In genomic region chr19:54502518-54503048, GRCh38 we compare ENCODE assay signal across 26 cellular contexts. TPM values are rescaled to one million over a fixed set of nuclear protein-coding genes. Genes with fewer than 3 reads are reported as not detected.
DNase-seq lines count a peak whose midpoint lies in the region; ATAC-seq lines count a peak whose summit lies in the region.
"Had no signal": no experiment of that assay in that cellular context is flagged by ENCODE, and none has a peak within 500 bp of the region (broad histone marks: within the 10 kb centered on the region; RNA-seq: fewer than 3 reads in every experiment).

Gene LAIR2 (plus strand): TSS chr19:54502831. CDS start chr19:54502919, 88 bp downstream.

- peak; percentile 15 for ATAC-seq in activated T-helper 17 cell treated with anti-CD3 and anti-CD28 coated beads, Interleukin-2, amount 50 U/mL, for 72 hours (replicated peaks)
- ATAC-seq in stimulated activated effector memory CD8-positive, alpha-beta T cell treated with anti-CD3 and anti-CD28 coated beads, Interleukin-12 subunit alpha, Interleukin-12 subunit beta, amount 100 ng/mL, for 72 hours = peak; percentile 73
- no peak for ATAC-seq in HG03460 (IDR thresholded peaks at IDR 0.05; ENCODE audit: unreplicated experiment)
- no peak for ATAC-seq in GM21367 (IDR thresholded peaks at IDR 0.05; ENCODE audit: unreplicated experiment)
- ATAC-seq: A549 had no signal

- H3K4me1 Mint-ChIP-seq in activated CD4-positive, alpha-beta T cell treated with anti-CD3 and anti-CD28 coated beads, Interleukin-2, amount 10 ng/mL, durations not matched to agents 24 days and 14 days = peaks cover 27% of the 10 kb centered on the region
- H3K4me1 Mint-ChIP-seq in activated T-helper 17 cell treated with anti-CD3 and anti-CD28 coated beads, Interleukin-2, amount 50 U/mL, for 72 hours = peaks cover 8% of the 10 kb centered on the region
- H3K4me1 Mint-ChIP-seq in stimulated activated effector memory CD8-positive, alpha-beta T cell treated with anti-CD3 and anti-CD28 coated beads, Interleukin-12 subunit alpha, Interleukin-12 subunit beta, amount 100 ng/mL, for 72 hours = peaks cover 39% of the 10 kb centered on the region

- H3K9me3 Mint-ChIP-seq in activated CD4-positive, alpha-beta T cell treated with anti-CD3 and anti-CD28 coated beads, Interleukin-2, amount 10 ng/mL, durations not matched to agents 24 days and 14 days = no peaks in the 10 kb centered on the region
- no peaks in the 10 kb centered on the region for H3K9me3 Mint-ChIP-seq in activated T-helper 17 cell treated with anti-CD3 and anti-CD28 coated beads, Interleukin-2, amount 50 U/mL, for 72 hours
- H3K9me3 Mint-ChIP-seq in stimulated activated effector memory CD8-positive, alpha-beta T cell treated with anti-CD3 and anti-CD28 coated beads, Interleukin-12 subunit alpha, Interleukin-12 subunit beta, amount 100 ng/mL, for 72 hours = no peaks in the 10 kb centered on the region
- H3K9me3 Mint-ChIP-seq: type B pancreatic cell had no signal

- H3K36me3 Mint-ChIP-seq in activated CD4-positive, alpha-beta T cell treated with anti-CD3 and anti-CD28 coated beads, Interleukin-2, amount 10 ng/mL, durations not matched to agents 24 days and 14 days (ENCODE audit: low read depth) = peaks cover 2% of the 10 kb centered on the region
- H3K36me3 Mint-ChIP-seq in activated T-helper 17 cell treated with anti-CD3 and anti-CD28 coated beads, Interleukin-2, amount 50 U/mL, for 72 hours (ENCODE audit: low read depth) = no peaks in the 10 kb centered on the region
- no peaks in the 10 kb centered on the region for H3K36me3 Mint-ChIP-seq in stimulated activated effector memory CD8-positive, alpha-beta T cell treated with anti-CD3 and anti-CD28 coated beads, Interleukin-12 subunit alpha, Interleukin-12 subunit beta, amount 100 ng/mL, for 72 hours
- H3K36me3 Mint-ChIP-seq: memory B cell, type B pancreatic cell had no signal

- H3K27me3 Mint-ChIP-seq in activated CD4-positive, alpha-beta T cell treated with anti-CD3 and anti-CD28 coated beads, Interleukin-2, amount 10 ng/mL, durations not matched to agents 24 days and 14 days = peaks cover 6% of the 10 kb centered on the region
- peaks cover 22% of the 10 kb centered on the region for H3K27me3 Mint-ChIP-seq in activated T-helper 17 cell treated with anti-CD3 and anti-CD28 coated beads, Interleukin-2, amount 50 U/mL, for 72 hours
- H3K27me3 Mint-ChIP-seq: type B pancreatic cell had no signal

- H3K27ac Mint-ChIP-seq in activated CD4-positive, alpha-beta T cell treated with anti-CD3 and anti-CD28 coated beads, Interleukin-2, amount 10 ng/mL, durations not matched to agents 24 days and 14 days = peak within 1 kb of the TSS; percentile 75
- no peak within 1 kb of the TSS for H3K27ac Mint-ChIP-seq in activated T-helper 17 cell treated with anti-CD3 and anti-CD28 coated beads, Interleukin-2, amount 50 U/mL, for 72 hours
- H3K27ac Mint-ChIP-seq in stimulated activated effector memory CD8-positive, alpha-beta T cell treated with anti-CD3 and anti-CD28 coated beads, Interleukin-12 subunit alpha, Interleukin-12 subunit beta, amount 100 ng/mL, for 72 hours = no peak within 1 kb of the TSS
- H3K27ac Mint-ChIP-seq: memory B cell, type B pancreatic cell had no signal

- peak within 1 kb of the TSS; percentile 38 for H3K4me3 ChIP-seq in Jurkat, Clone E6-1 (ENCODE audit: low read length)
- H3K4me3 ChIP-seq: A549, SK-N-MC had no signal

- H3K4me3 Mint-ChIP-seq in activated CD4-positive, alpha-beta T cell treated with anti-CD3 and anti-CD28 coated beads, Interleukin-2, amount 10 ng/mL, durations not matched to agents 24 days and 14 days = peak within 1 kb of the TSS; percentile 75
- no peak within 1 kb of the TSS for H3K4me3 Mint-ChIP-seq in activated T-helper 17 cell treated with anti-CD3 and anti-CD28 coated beads, Interleukin-2, amount 50 U/mL, for 72 hours
- H3K4me3 Mint-ChIP-seq in stimulated activated effector memory CD8-positive, alpha-beta T cell treated with anti-CD3 and anti-CD28 coated beads, Interleukin-12 subunit alpha, Interleukin-12 subunit beta, amount 100 ng/mL, for 72 hours = peak within 1 kb of the TSS; percentile 26
- H3K4me3 Mint-ChIP-seq: memory B cell, type B pancreatic cell had no signal

- peak; percentile 71 for DNase-seq in activated CD4-positive, alpha-beta T cell treated with anti-CD3 and anti-CD28 coated beads, Interleukin-2, amount 10 ng/mL, durations not matched to agents 24 days and 14 days
- no peak for DNase-seq in activated CD4-positive, alpha-beta T cell treated with anti-CD3 and anti-CD28 coated beads, Interleukin-2, amount 50 U/mL, for 48 hours
- DNase-seq in Jurkat, Clone E6-1 (ENCODE audit: low read depth, low spot score) = no peak
- DNase-seq in stimulated activated effector memory CD8-positive, alpha-beta T cell treated with anti-CD3 and anti-CD28 coated beads, Interleukin-12 subunit alpha, Interleukin-12 subunit beta, amount 100 ng/mL, for 72 hours (ENCODE audit: low spot score in 2 of 2) = no peak
- no peak for DNase-seq in cortex of kidney (lab: John Stamatoyannopoulos, UW)
- DNase-seq: activated effector memory CD4-positive, alpha-beta T cell treated with Interleukin-2 at 50 U/mL for 16 hours; Calu3; dermis blood vessel endothelial cell; EL; NCI-H1417 treated with DMSO at 0.1 percent for 48 hours; NCI-H524 treated with DMSO at 0.1 percent for 48 hours; occipital lobe; small intestine; stimulated activated naive CD4-positive, alpha-beta T cell treated with Interleukin-2 at 50 U/mL for 16 hours had no signal

- intact Hi-C loops in activated CD4-positive, alpha-beta T cell treated with anti-CD3 and anti-CD28 coated beads, Interleukin-2, amount 10 ng/mL, durations not matched to agents 24 days and 14 days (cut with micrococcal nuclease) = loop anchor here (2.0 kb wide), 1 partner anchor 14 kb away; no protein-coding TSS in a partner anchor

RNA-seq across cellular contexts. Expression of gene LAIR2, which starts in this region (rescaled TPM):
- 34.2 and 35.0 TPM in 2 replicates for total RNA-seq in activated CD4-positive, alpha-beta T cell treated with anti-CD3 and anti-CD28 coated beads, Interleukin-2, amount 10 ng/mL, durations not matched to agents 24 days and 14 days
- not detected for polyA plus RNA-seq in Jurkat, Clone E6-1 (2012; ENCODE audit: insufficient read depth, insufficient read length)
- under 1 TPM in 1 of 2 donors, not detected in 1; 0.66 TPM for total RNA-seq in activated T-helper 17 cell treated with anti-CD3 and anti-CD28 coated beads, Interleukin-2, amount 50 U/mL, for 72 hours
- total RNA-seq: Calu3, dermis blood vessel endothelial cell, H4, M059J, occipital lobe, renal cortical epithelial cell, RPMI7951 had no signal
- polyA plus RNA-seq: A549, BJ had no signal

Comparison
In these comparisons a context has a peak if more than half of its experiments do, and no peak if none do; other contexts are left out.
1. RNA of gene LAIR2 (total RNA-seq): 34.2 to 35.0 TPM in activated CD4-positive, alpha-beta T cell treated with anti-CD3 and anti-CD28 coated beads, Interleukin-2, amount 10 ng/mL, durations not matched to agents 24 days and 14 days; 0.66 TPM in activated T-helper 17 cell treated with anti-CD3 and anti-CD28 coated beads, Interleukin-2, amount 50 U/mL, for 72 hours; every median in the first group is over 10 times any median in the second.
2. Peak in ATAC-seq in activated T-helper 17 cell treated with anti-CD3 and anti-CD28 coated beads, Interleukin-2, amount 50 U/mL, for 72 hours; RNA of the gene not detected or under 1 TPM.